ENCODE assay signal across 15 cellular contexts in the genomic region with DNA sequence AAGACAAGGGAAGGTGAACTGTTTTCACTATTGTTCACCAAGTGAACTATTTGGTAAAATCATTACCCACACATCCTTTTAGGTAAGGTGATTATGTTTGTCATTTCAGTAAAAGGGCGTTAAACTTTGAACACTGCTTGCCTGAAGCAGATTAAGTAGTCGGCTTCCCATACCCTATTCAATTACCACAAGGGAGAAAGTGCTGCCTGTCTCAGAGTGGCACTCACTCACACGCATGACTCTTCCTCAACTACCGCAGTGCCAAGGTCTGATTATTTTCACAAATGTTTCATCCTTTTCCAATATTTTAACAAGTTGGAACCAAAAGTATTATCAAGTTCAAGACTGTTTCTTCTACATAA. TPM values are rescaled to one million over a fixed set of nuclear protein-coding genes. Genes with fewer than 3 reads are reported as not detected.
DNase-seq lines count a peak whose midpoint lies in the region; ATAC-seq and TF ChIP-seq lines count a peak whose summit lies in the region.
"Had no signal": no experiment of that assay in that cellular context is flagged by ENCODE, and none has a peak within 500 bp of the region (broad histone marks: within the 10 kb centered on the region; RNA-seq: fewer than 3 reads in every experiment).

No MANE protein-coding gene starts in this region.

- H3K23ac ChIP-seq in mesenchymal stem cell (ENCODE audit: low read length in 2 of 2), result no peak overlapping the region

- no peak for ATAC-seq in right cardiac atrium
- ATAC-seq in GM18861 (IDR thresholded peaks at IDR 0.05; ENCODE audit: unreplicated experiment), result no peak
- ATAC-seq: T-helper 17 cell had no signal

- H3K14ac ChIP-seq in mesenchymal stem cell (ENCODE audit: low read length in 2 of 2), result no peak overlapping the region

- H4K20me1 ChIP-seq in smooth muscle cell (ENCODE audit: low read depth), result peaks cover 42% of the 10 kb centered on the region

- H2BK120ac ChIP-seq in mesenchymal stem cell (ENCODE audit: low read depth, low read length), result no peak overlapping the region

- no peak overlapping the region for H4K91ac ChIP-seq in mesenchymal stem cell (ENCODE audit: low read length)

- H3K18ac ChIP-seq in mesenchymal stem cell (ENCODE audit: low read depth in 1 of 2, low read length in 2 of 2), result peak overlapping the region in 1 of 2 experiments; percentile 34

- peaks cover 8% of the 10 kb centered on the region for H3K79me1 ChIP-seq in mesenchymal stem cell (replicated peaks; ENCODE audit: low read length, poor library complexity, severe bottlenecking)

- no peaks in the 10 kb centered on the region for H3K4me1 ChIP-seq in right cardiac atrium (ENCODE audit: control insufficient read depth, insufficient read depth, low read length)
- H3K4me1 ChIP-seq in breast epithelium, result peaks cover 0 to 9% of the 10 kb centered on the region in 2 donors
- peaks cover 6% of the 10 kb centered on the region for H3K4me1 ChIP-seq in mesenchymal stem cell (ENCODE audit: control insufficient read depth, insufficient read depth, low read depth, low read length)
- peaks cover 20% of the 10 kb centered on the region for H3K4me1 ChIP-seq in smooth muscle cell (ENCODE audit: low read depth)

- H3K36me3 ChIP-seq in breast epithelium (no peaks in the 10 kb centered on the region), mesenchymal stem cell (ENCODE audit: control insufficient read depth in 1 of 2, insufficient read depth in 2 of 2, low read depth in 1 of 2, low read length in 2 of 2) (no peaks in the 10 kb centered on the region), smooth muscle cell (ENCODE audit: low read depth) (no peaks in the 10 kb centered on the region)

- DNase-seq in right cardiac atrium (no peak), cardiac septum (ENCODE audit: low spot score) (no peak), breast epithelium (ENCODE audit: low spot score in 2 of 2) (no peak), mesenchymal stem cell (no peak), A172 (ENCODE audit: low spot score) (no peak), DMS79 (lab: John Stamatoyannopoulos, UW) (no peak), smooth muscle cell (lab: John Stamatoyannopoulos, UW; ENCODE audit: unreplicated experiment) (no peak)
- DNase-seq: activated CD4-positive, alpha-beta T cell treated with anti-CD3 and anti-CD28 coated beads, Interleukin-2, amount 10 ng/mL, durations not matched to agents 24 days and 14 days; amygdala; head of caudate nucleus; MV-4-11; small intestine; T-helper 17 cell had no signal

- H2BK5ac ChIP-seq in mesenchymal stem cell (ENCODE audit: low read depth, low read length, poor library complexity, severe bottlenecking), result no peak overlapping the region

- peak overlapping the region; percentile 77 for H3K9ac ChIP-seq in mesenchymal stem cell (ENCODE audit: low read length)
- no peak overlapping the region for H3K9ac ChIP-seq in smooth muscle cell (ENCODE audit: low read depth)

- H4K8ac ChIP-seq in mesenchymal stem cell (ENCODE audit: low read length), result no peak overlapping the region

- no peak for TF ChIP-seq POLR2A in breast epithelium (IDR thresholded peaks at IDR 0.05)

- intact Hi-C loops in right cardiac atrium (cut with DNase I), result loop anchor here in 1 of 4 donors (10.0 kb wide), 1 partner anchor 263 kb away; no protein-coding TSS in a partner anchor
- intact Hi-C loops in cardiac septum (cut with DNase I), result loop anchor here (5.0 kb wide), 1 partner anchor 64 kb away; no protein-coding TSS in a partner anchor
- intact Hi-C loops in breast epithelium (cut with DNase I; ENCODE audit: low total_unique reads), result no loop called here

- no peak overlapping the region for H2AFZ ChIP-seq in mesenchymal stem cell (ENCODE audit: low read depth, low read length)
- no peak overlapping the region for H2AFZ ChIP-seq in smooth muscle cell (ENCODE audit: low read depth)

- no peak overlapping the region for H3K27ac ChIP-seq in right cardiac atrium (ENCODE audit: low read length)
- peak overlapping the region; percentile 74 to 86 for H3K27ac ChIP-seq in breast epithelium
- H3K27ac ChIP-seq in mesenchymal stem cell (ENCODE audit: low read length, poor library complexity, severe bottlenecking), result no peak overlapping the region
- H3K27ac ChIP-seq in smooth muscle cell (ENCODE audit: low read depth), result no peak overlapping the region

- H2BK15ac ChIP-seq in mesenchymal stem cell (ENCODE audit: low read depth, poor library complexity, severe bottlenecking), result no peak overlapping the region

- H2AK5ac ChIP-seq in mesenchymal stem cell (ENCODE audit: low read length, severe bottlenecking), result no peak overlapping the region

- peaks cover 93% of the 10 kb centered on the region for H3K79me2 ChIP-seq in smooth muscle cell (ENCODE audit: low read depth)

- H3K9me3 ChIP-seq in right cardiac atrium (ENCODE audit: control insufficient read depth, low read length), result no peaks in the 10 kb centered on the region
- no peaks in the 10 kb centered on the region for H3K9me3 ChIP-seq in breast epithelium
- no peaks in the 10 kb centered on the region for H3K9me3 ChIP-seq in mesenchymal stem cell (ENCODE audit: control insufficient read depth, low read length)
- no peaks in the 10 kb centered on the region for H3K9me3 ChIP-seq in smooth muscle cell (replicated peaks; ENCODE audit: low read depth)

- no peak overlapping the region for H3K4ac ChIP-seq in mesenchymal stem cell (ENCODE audit: low read depth in 1 of 2, low read length in 2 of 2)

- H3K4me2 ChIP-seq in mesenchymal stem cell (ENCODE audit: low read length, poor library complexity, severe bottlenecking) (no peak overlapping the region), smooth muscle cell (no peak overlapping the region)

- H3F3A ChIP-seq in smooth muscle cell (ENCODE audit: low read depth), result no peaks in the 10 kb centered on the region

- no peak for TF ChIP-seq CTCF in breast epithelium (IDR thresholded peaks at IDR 0.05)
- no peak for TF ChIP-seq CTCF in smooth muscle cell (IDR thresholded peaks at IDR 0.05; ENCODE audit: borderline replicate concordance, insufficient read depth, poor library complexity, severe bottlenecking)

- H2BK12ac ChIP-seq in mesenchymal stem cell (ENCODE audit: low read length in 2 of 2), result peak overlapping the region in 1 of 2 experiments; percentile 71

- 57% methylated on average over 4 of the region's 4 CpGs for WGBS in right cardiac atrium
- WGBS in mesenchymal stem cell, result 83% methylated on average over 4 of the region's 4 CpGs
- WGBS in smooth muscle cell (ENCODE audit: low lambda C conversion rate), result 80% methylated on average over 4 of the region's 4 CpGs

- H3K4me3 ChIP-seq in right cardiac atrium (ENCODE audit: low read length) (peak overlapping the region; percentile 25), breast epithelium (no peak overlapping the region), mesenchymal stem cell (ENCODE audit: insufficient read depth in 1 of 2, low read depth in 1 of 2, low read length in 2 of 2) (peak overlapping the region in 1 of 2 experiments; percentile 22), smooth muscle cell (no peak overlapping the region)

- H3K27me3 ChIP-seq in right cardiac atrium (ENCODE audit: control insufficient read depth, insufficient read depth), result no peaks in the 10 kb centered on the region
- no peaks in the 10 kb centered on the region for H3K27me3 ChIP-seq in breast epithelium
- H3K27me3 ChIP-seq in mesenchymal stem cell (ENCODE audit: control insufficient read depth in 1 of 2, insufficient read depth in 1 of 2, low read length in 2 of 2), result no peaks in the 10 kb centered on the region
- no peaks in the 10 kb centered on the region for H3K27me3 ChIP-seq in smooth muscle cell (ENCODE audit: low read depth)

RNA-seq across cellular contexts. Expression of gene VEGFC, which starts 11.0 kb away (rescaled TPM):
- total RNA-seq in right cardiac atrium (10 to 100 TPM in 1 of 4 donors, 1 to 10 TPM in 3; 4.2 to 11.4 (median 6.9) TPM), cardiac septum (15.0 TPM), breast epithelium (10 to 100 TPM in 2 of 3 donors, 1 to 10 TPM in 1; 6.9 to 17.0 (median 11.2) TPM), smooth muscle cell (23.2 and 26.6 TPM in 2 replicates)
- polyA plus RNA-seq in right cardiac atrium (4.9 TPM), smooth muscle cell (24.5 and 30.0 TPM in 2 replicates)
- polyA plus RNA-seq in mesenchymal stem cell (2013, experiment 1 of 2), result 18.0 TPM
- 17.4 TPM for polyA plus RNA-seq in mesenchymal stem cell (2013, experiment 2 of 2)
- 39.3 and 42.8 TPM in 2 replicates for total RNA-seq in A172 (2014; rRNA removed; shearing (Covaris generic))
- total RNA-seq: activated CD4-positive, alpha-beta T cell treated with anti-CD3 and anti-CD28 coated beads, Interleukin-2, amount 10 ng/mL, durations not matched to agents 24 days and 14 days; activated T-helper 1 cell treated with anti-CD3 and anti-CD28 coated beads, Interleukin-12 subunit alpha, Interleukin-12 subunit beta, Interleukin-2, Interleukin-4 antibody, amounts not matched to agents 30 ng/mL and 10 ng/mL and 1 ng/mL, durations not matched to agents 14 hours and 24 hours and 36 hours had no signal

Comparison
In these comparisons a context has a peak if more than half of its experiments do, and no peak if none do; other contexts are left out.
1. H3K27ac ChIP-seq: peak in breast epithelium (2 of 2); none in right cardiac atrium (single experiment), mesenchymal stem cell (single experiment) and smooth muscle cell (single experiment).